ENCODE assay signal across 8 cellular contexts in the genomic region with DNA sequence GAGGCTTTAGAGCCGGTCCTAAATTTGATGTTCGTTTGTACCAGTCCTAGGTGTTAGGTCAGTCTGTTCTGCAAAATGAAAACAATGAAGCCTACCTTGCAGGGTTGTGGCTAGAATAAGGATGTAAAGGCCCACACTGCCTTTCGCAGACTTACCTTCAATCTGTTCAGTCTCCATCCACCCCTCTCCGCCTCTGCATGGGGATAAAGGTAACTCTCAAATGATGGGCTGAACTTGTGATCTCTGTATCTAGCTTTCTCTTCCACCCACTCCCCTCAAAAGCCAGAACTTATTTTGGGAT. TPM values are rescaled to one million over a fixed set of nuclear protein-coding genes. Genes with fewer than 3 reads are reported as not detected.
DNase-seq lines count a peak whose midpoint lies in the region; ATAC-seq, FAIRE-seq and TF ChIP-seq lines count a peak whose summit lies in the region.
"Not testable (repeated sequence)": the region's sequence is repeated elsewhere in the genome, so short reads cannot be mapped to it uniquely, and the experiment has no call there.

No MANE protein-coding gene starts in this region.

- not testable (repeated sequence) for H4K20me1 ChIP-seq in GM23338 (replicated peaks; ENCODE audit: insufficient read depth)

- H3K4me3 ChIP-seq in GM23338, heart right ventricle, gastrocnemius medialis: not testable (repeated sequence)

- intact Hi-C loops in activated CD4-positive, alpha-beta T cell treated with anti-CD3 and anti-CD28 coated beads for 36 hours (cut with DNase I, micrococcal nuclease); heart right ventricle (cut with DNase I); gastrocnemius medialis (cut with DNase I; ENCODE audit: low total_unique reads): not testable (repeated sequence)

- not testable (repeated sequence) for H3K9me3 ChIP-seq in heart right ventricle, gastrocnemius medialis

- in situ Hi-C loops in gastrocnemius medialis (cut with MboI; ENCODE audit: low sequenced_read_pairs in 4 of 4) = not testable (repeated sequence)

- not testable (repeated sequence) for H3K27me3 Mint-ChIP-seq in GM23338 (ENCODE audit: insufficient read depth, low read depth, poor library complexity); activated CD4-positive, alpha-beta T cell treated with anti-CD3 and anti-CD28 coated beads for 36 hours

- not testable (repeated sequence) for H3K79me2 ChIP-seq in GM23338 (replicated peaks; ENCODE audit: insufficient read depth)

- not testable (repeated sequence) for H3K36me3 ChIP-seq in GM23338 (ENCODE audit: insufficient read depth); heart right ventricle; gastrocnemius medialis

- not testable (repeated sequence) for H3F3A ChIP-seq in GM23338 (replicated peaks; ENCODE audit: low read depth)

- H3K9me3 Mint-ChIP-seq in GM23338; activated CD4-positive, alpha-beta T cell treated with anti-CD3 and anti-CD28 coated beads for 36 hours (ENCODE audit: low read depth): not testable (repeated sequence)

- not testable (repeated sequence) for H3K4me3 Mint-ChIP-seq in GM23338; activated CD4-positive, alpha-beta T cell treated with anti-CD3 and anti-CD28 coated beads for 36 hours

- not testable (repeated sequence) for H3K27me3 ChIP-seq in GM23338 (ENCODE audit: insufficient read depth); heart right ventricle; gastrocnemius medialis

- POLR2A ChIA-PET in activated CD4-positive, alpha-beta T cell treated with anti-CD3 and anti-CD28 coated beads for 36 hours (lab: Charles Lee) = not testable (repeated sequence)

- H3K9me2 ChIP-seq in GM23338 (ENCODE audit: insufficient read depth) = not testable (repeated sequence)

- peak; percentile 94 for FAIRE-seq in GM12892 (lab: Jason Lieb, UNC)

- not testable (repeated sequence) for H3K4me2 ChIP-seq in GM23338

- DNase-seq in GM12892 (ENCODE audit: insufficient read length); GM23338 (ENCODE audit: low spot score); activated CD4-positive, alpha-beta T cell treated with anti-CD3 and anti-CD28 coated beads for 36 hours; heart right ventricle; gastrocnemius medialis: not testable (repeated sequence)

- ATAC-seq in GM19372 (IDR thresholded peaks at IDR 0.05; ENCODE audit: low read depth, unreplicated experiment) (peak; percentile 23), GM23338 (peak; percentile 61), HG02973 (IDR thresholded peaks at IDR 0.05; ENCODE audit: unreplicated experiment) (peak; percentile 16), HG03439 (IDR thresholded peaks at IDR 0.05; ENCODE audit: unreplicated experiment) (peak; percentile 18), heart right ventricle (peak in 5 of 8 donors; percentile 25 to 48 (median 34)), gastrocnemius medialis (peak; percentile 37 to 48)
- ATAC-seq in activated CD4-positive, alpha-beta T cell treated with anti-CD3 and anti-CD28 coated beads for 36 hours = peak; percentile 34

- CTCF ChIA-PET in activated CD4-positive, alpha-beta T cell treated with anti-CD3 and anti-CD28 coated beads for 36 hours (lab: Charles Lee) = not testable (repeated sequence)

- not testable (repeated sequence) for TF ChIP-seq CTCF in GM23338 (conservative IDR thresholded peaks at IDR 0.05; ENCODE audit: low read depth in 2 of 2); heart right ventricle (IDR thresholded peaks at IDR 0.05); gastrocnemius medialis (IDR thresholded peaks at IDR 0.05 in 4 of 5, conservative IDR thresholded peaks at IDR 0.05 in 1 of 5)

- no CpG with 5 or more reads among the region's 4 CpGs for WGBS in heart right ventricle, 2 donors

- not testable (repeated sequence) for H3K36me3 Mint-ChIP-seq in GM23338 (ENCODE audit: low read depth); activated CD4-positive, alpha-beta T cell treated with anti-CD3 and anti-CD28 coated beads for 36 hours (ENCODE audit: low read depth)

- not testable (repeated sequence) for H3K4me1 ChIP-seq in GM23338 (ENCODE audit: insufficient read depth); heart right ventricle; gastrocnemius medialis

- H3K27ac ChIP-seq in GM23338 (ENCODE audit: low read depth); heart right ventricle; gastrocnemius medialis: not testable (repeated sequence)

- not testable (repeated sequence) for TF ChIP-seq POLR2A in GM12892 (IDR thresholded peaks at IDR 0.05; ENCODE audit: low read depth, low read length); gastrocnemius medialis (IDR thresholded peaks at IDR 0.05)

- not testable (repeated sequence) for H2AFZ ChIP-seq in GM23338

- not testable (repeated sequence) for H3K27ac Mint-ChIP-seq in GM23338; activated CD4-positive, alpha-beta T cell treated with anti-CD3 and anti-CD28 coated beads for 36 hours

- H3K4me1 Mint-ChIP-seq in GM23338; activated CD4-positive, alpha-beta T cell treated with anti-CD3 and anti-CD28 coated beads for 36 hours: not testable (repeated sequence)

RNA-seq across cellular contexts. Expression of a gene that starts 0.7 kb away (rescaled TPM):
- polyA plus RNA-seq in GM12892 (2012; ENCODE audit: missing spikeins) = 28.3 TPM
- total RNA-seq in GM23338 (2014; rRNA removed; shearing (Covaris generic)) = 20.9 and 47.5 TPM in 2 replicates
- polyA plus RNA-seq in GM23338 (2016; fragmentation: Nextera tagmentation; extraction: Ambion mirVana) (370 and 377 TPM in 2 replicates), heart right ventricle (10 to 100 TPM; 33.9 to 43.2 TPM)
- 10 to 100 TPM; 10.3 to 13.8 TPM for total RNA-seq in activated CD4-positive, alpha-beta T cell treated with anti-CD3 and anti-CD28 coated beads for 36 hours
- total RNA-seq in heart right ventricle (10 to 100 TPM; 16.5 to 36.3 (median 25.9) TPM), gastrocnemius medialis (10 to 100 TPM; 34.7 to 53.8 (median 38.7) TPM)

RNA-seq across cellular contexts. Expression of a gene that starts 23.7 kb away (rescaled TPM):
- polyA plus RNA-seq in GM12892 (2012; ENCODE audit: missing spikeins) = 45.5 TPM
- 81.9 and 108 TPM in 2 replicates for total RNA-seq in GM23338 (2014; rRNA removed; shearing (Covaris generic))
- 61.0 and 105 TPM in 2 replicates for polyA plus RNA-seq in GM23338 (2016; fragmentation: Nextera tagmentation; extraction: Ambion mirVana)
- total RNA-seq in activated CD4-positive, alpha-beta T cell treated with anti-CD3 and anti-CD28 coated beads for 36 hours = 100 to 1,000 TPM in 1 of 2 experiments, 10 to 100 TPM in 1; 93.2 to 167 TPM
- 10 to 100 TPM; 17.9 to 51.2 (median 31.5) TPM for total RNA-seq in heart right ventricle
- polyA plus RNA-seq in heart right ventricle = 10 to 100 TPM; 11.0 to 16.6 TPM
- total RNA-seq in gastrocnemius medialis = 10 to 100 TPM; 10.6 to 37.5 (median 30.4) TPM
